1 cellular context compared by ENCODE assay signal in genomic region chr1:40702810-40703209, GRCh38.
A peak's percentile ranks its signal among the peaks of the same experiment; 100 is the strongest.
TF ChIP-seq lines count a peak whose summit lies in the region.

No MANE protein-coding gene starts in this region.

TF ChIP-seq in K562, 482 proteins besides CTCF, POLR2A, EP300 and RAD21:
- 0 out of 2 replicates have a peak, but pooled peaks have one; percentile 10 for TF ChIP-seq EGR1 (conservative IDR thresholded peaks at IDR 0.05)
